In the genomic region with DNA sequence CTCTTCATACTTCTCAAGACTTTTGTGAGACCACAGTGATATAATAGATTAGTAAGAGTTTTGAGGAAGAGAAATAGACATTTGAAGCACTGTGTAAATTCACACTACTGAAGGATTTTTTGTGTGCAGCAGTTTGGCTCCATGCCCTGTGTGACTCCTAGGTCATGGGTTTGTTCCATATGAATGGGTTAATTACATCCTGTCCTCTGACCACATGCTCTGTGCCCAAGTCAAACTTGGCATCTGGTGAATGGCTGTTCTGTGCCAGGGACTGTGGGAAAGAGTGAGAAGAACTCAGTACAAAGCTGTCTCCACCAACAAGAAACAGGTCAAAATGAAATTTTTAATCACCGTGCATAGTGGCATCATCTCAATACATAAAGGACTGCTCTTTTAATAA, we compare ENCODE assay signal across 19 cellular contexts.
DNase-seq lines count a peak whose midpoint lies in the region; ATAC-seq and FAIRE-seq lines count a peak whose summit lies in the region.
"Had no signal": no experiment of that assay in that cellular context is flagged by ENCODE, and none has a peak within 500 bp of the region (broad histone marks: within the 10 kb centered on the region; RNA-seq: fewer than 3 reads in every experiment).

No MANE protein-coding gene starts in this region.

- DNase-seq in DMS153 (lab: John Stamatoyannopoulos, UW), result peak; percentile 33
- no peak for DNase-seq in DMS153 treated with DMSO at 0.1 percent for 48 hours (lab: John Stamatoyannopoulos, UW; ENCODE audit: unreplicated experiment)
- peak; percentile 29 for DNase-seq in H4 (ENCODE audit: low spot score)
- DNase-seq in NCI-H69 (lab: John Stamatoyannopoulos, UW), result peak; percentile 52
- peak; percentile 22 for DNase-seq in kidney tubule cell (ENCODE audit: low spot score)
- DNase-seq in SKM-1 treated with dmso at 0.1 percent for 144 hours (lab: John Stamatoyannopoulos, UW; ENCODE audit: unreplicated experiment), result no peak
- no peak for DNase-seq in frontal cortex (ENCODE audit: low spot score in 2 of 2)
- DNase-seq: BE2C; CD4-positive, alpha-beta T cell; KG1; NCI-H1092; NCI-H1694 treated with DMSO at 0.1 percent for 48 hours; NCI-H446 treated with DMSO at 0.1 percent for 48 hours; NCI-H748 treated with DMSO at 0.1 percent for 48 hours; Peyer's patch; SHP77; T-helper 17 cell had no signal

- FAIRE-seq in frontal cortex (lab: Jason Lieb, UNC), result no peak

- no peak for ATAC-seq in HG02870 (IDR thresholded peaks at IDR 0.05; ENCODE audit: unreplicated experiment)
- ATAC-seq: HCT116, T-helper 17 cell had no signal

Comparison
In these comparisons a context has a peak if more than half of its experiments do, and no peak if none do; other contexts are left out.
1. DNase-seq: peak in DMS153 (single experiment), H4 (single experiment), NCI-H69 (single experiment) and kidney tubule cell (single experiment); none in DMS153 treated with DMSO at 0.1 percent for 48 hours (single experiment), SKM-1 treated with dmso at 0.1 percent for 144 hours (single experiment) and frontal cortex (0 of 2).